Comparison of ENCODE assay signal across 17 cellular contexts in the genomic region with DNA sequence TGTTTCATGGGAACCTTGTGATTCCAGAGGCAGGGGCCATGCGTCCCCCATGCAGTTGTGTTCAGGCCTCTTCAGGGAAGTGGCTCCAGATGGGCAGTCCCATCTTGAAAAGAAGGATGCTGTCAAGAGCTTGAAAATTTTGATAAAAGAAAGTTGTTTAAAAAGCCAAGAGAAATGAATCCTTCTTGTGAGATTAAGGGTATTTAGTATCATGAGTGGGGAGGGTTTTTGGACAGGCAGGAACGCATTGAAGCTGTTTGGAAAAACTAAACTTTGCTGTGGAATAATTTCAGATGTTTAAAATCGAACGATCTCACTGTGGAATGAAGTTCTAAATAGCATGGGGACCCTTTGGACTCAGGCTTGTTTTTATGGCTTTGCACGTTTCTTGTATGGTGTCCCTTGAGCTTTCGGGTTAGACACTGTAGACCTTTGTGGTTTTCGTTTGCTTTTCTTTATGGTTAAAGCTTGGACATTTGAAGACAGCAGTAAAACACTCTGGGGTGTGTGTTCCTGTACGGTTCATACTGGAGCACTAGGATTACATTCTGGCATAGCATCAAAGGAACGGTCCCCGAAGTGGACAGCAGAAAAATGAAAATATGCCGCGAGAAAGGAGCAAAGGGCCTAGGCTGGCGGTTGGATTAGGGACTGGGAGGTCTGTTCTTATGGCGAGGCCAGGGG. TPM values are rescaled to one million over a fixed set of nuclear protein-coding genes. Genes with fewer than 3 reads are reported as not detected.
"Had no signal": no experiment of that assay in that cellular context is flagged by ENCODE, and none has a peak within 500 bp of the region (broad histone marks: within the 10 kb centered on the region; RNA-seq: fewer than 3 reads in every experiment).

No MANE protein-coding gene starts in this region.

- H3K4me3 Mint-ChIP-seq: activated naive CD8-positive, alpha-beta T cell treated with anti-CD3 and anti-CD28 coated beads for 36 hours; activated T-helper 1 cell treated with anti-CD3 and anti-CD28 coated beads, Interleukin-12 subunit alpha, Interleukin-12 subunit beta, Interleukin-2, Interleukin-4 antibody, amounts not matched to agents 30 ng/mL and 10 ng/mL and 1 ng/mL, durations not matched to agents 14 hours and 24 hours and 36 hours had no signal

- H3K27ac Mint-ChIP-seq: activated naive CD8-positive, alpha-beta T cell treated with anti-CD3 and anti-CD28 coated beads for 36 hours; activated T-helper 1 cell treated with anti-CD3 and anti-CD28 coated beads, Interleukin-12 subunit alpha, Interleukin-12 subunit beta, Interleukin-2, Interleukin-4 antibody, amounts not matched to agents 30 ng/mL and 10 ng/mL and 1 ng/mL, durations not matched to agents 14 hours and 24 hours and 36 hours had no signal

- ATAC-seq: SK-N-SH treated with all-trans-retinoic acid at 6 μM for 48 hours had no signal

- DNase-seq: activated CD4-positive, CD25-positive, alpha-beta regulatory T cell treated with anti-CD3 and anti-CD28 coated beads, Interleukin-2, amount 50 U/mL, for 72 hours; activated naive CD8-positive, alpha-beta T cell treated with anti-CD3 and anti-CD28 coated beads for 36 hours; amygdala; brain microvascular endothelial cell; cerebellar nuclear complex; hippocampal formation; midbrain; stimulated activated CD4-positive, alpha-beta T cell treated with anti-CD3 and anti-CD28 coated beads, Interleukin-4, amount 100 ng/mL, for 24 hours; stimulated activated naive CD4-positive, alpha-beta T cell; substantia nigra; upper lobe of left lung had no signal

- H3K36me3 Mint-ChIP-seq: activated naive CD8-positive, alpha-beta T cell treated with anti-CD3 and anti-CD28 coated beads for 36 hours had no signal

- H3K4me1 Mint-ChIP-seq: activated naive CD8-positive, alpha-beta T cell treated with anti-CD3 and anti-CD28 coated beads for 36 hours had no signal

RNA-seq across cellular contexts. Expression of a gene that starts 18.2 kb away (rescaled TPM):
- total RNA-seq: activated CD8-positive, alpha-beta memory T cell treated with anti-CD3 and anti-CD28 coated beads for 36 hours; activated naive CD8-positive, alpha-beta T cell treated with anti-CD3 and anti-CD28 coated beads for 36 hours; activated T-helper 1 cell treated with anti-CD3 and anti-CD28 coated beads, Interleukin-12 subunit alpha, Interleukin-12 subunit beta, Interleukin-2, Interleukin-4 antibody, amounts not matched to agents 30 ng/mL and 10 ng/mL and 1 ng/mL, durations not matched to agents 14 hours and 24 hours and 36 hours; epithelial cell of proximal tubule; kidney epithelial cell; T-helper 1 cell treated with Interleukin-12 subunit alpha and Interleukin-12 subunit beta and Interleukin-4 antibody, amounts not matched to agents 30 ng/mL and 1 ng/mL, for 36 hours had no signal
